1 cellular context compared by ENCODE assay signal in the genomic region with DNA sequence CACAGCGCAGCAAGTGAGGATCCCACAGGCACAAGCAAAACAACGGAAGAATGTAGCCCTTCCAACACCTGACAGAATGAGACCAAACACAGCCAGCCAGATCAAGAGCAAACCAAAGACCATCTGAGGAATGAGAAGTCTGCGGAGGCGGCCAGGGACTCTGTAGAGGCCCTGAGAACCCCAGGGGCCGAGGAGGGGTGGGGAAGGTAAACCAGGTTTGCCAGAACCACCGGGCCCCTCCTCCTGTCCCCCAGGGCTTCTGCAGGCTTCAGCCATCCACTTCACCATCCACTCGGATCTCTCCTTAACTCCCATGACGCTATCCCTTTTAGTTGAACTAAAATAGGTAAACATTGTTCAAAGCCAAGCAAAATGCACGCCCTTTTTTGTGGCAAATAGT.
TF ChIP-seq lines count a peak whose summit lies in the region.

No MANE protein-coding gene starts in this region.

TF ChIP-seq in K562, 482 proteins besides CTCF, POLR2A, EP300 and RAD21:
- TF ChIP-seq CBFA2T3 (IDR thresholded peaks at IDR 0.05) (no peak), KDM2B (CRISPR knock-in tag; IDR thresholded peaks at IDR 0.05) (no peak), MXI1 (IDR thresholded peaks at IDR 0.05; ENCODE audit: low read depth, low read length) (no peak), ARHGAP35 (IDR thresholded peaks at IDR 0.05; ENCODE audit: partially characterized antibody) (no peak), NFXL1 (CRISPR knock-in tag; IDR thresholded peaks at IDR 0.05) (no peak), ZKSCAN8 (CRISPR knock-in tag; IDR thresholded peaks at IDR 0.05) (no peak), FOXK1 (CRISPR knock-in tag; IDR thresholded peaks at IDR 0.05; ENCODE audit: borderline replicate concordance) (no peak), ZNF778 (CRISPR knock-in tag; IDR thresholded peaks at IDR 0.05) (no peak), ELF4 (CRISPR knock-in tag; IDR thresholded peaks at IDR 0.05) (no peak), MTA1 (IDR thresholded peaks at IDR 0.05; ENCODE audit: borderline replicate concordance) (no peak)
